10 cellular contexts compared by ENCODE assay signal in genomic region chr7:48389977-48390376, GRCh38.
DNase-seq lines count a peak whose midpoint lies in the region; ATAC-seq, FAIRE-seq and TF ChIP-seq lines count a peak whose summit lies in the region.
"Had no signal": no experiment of that assay in that cellular context is flagged by ENCODE, and none has a peak within 500 bp of the region (broad histone marks: within the 10 kb centered on the region; RNA-seq: fewer than 3 reads in every experiment).

No MANE protein-coding gene starts in this region.

- H3K9me3 Mint-ChIP-seq in stimulated activated naive CD8-positive, alpha-beta T cell treated with anti-CD3 and anti-CD28 coated beads, Interleukin-15, amount 100 ng/mL, for 72 hours, result peaks cover 0 to 6% of the 10 kb centered on the region in 2 donors

- H3K4me3 Mint-ChIP-seq in stimulated activated naive CD8-positive, alpha-beta T cell treated with anti-CD3 and anti-CD28 coated beads, Interleukin-15, amount 100 ng/mL, for 72 hours, result no peak overlapping the region

- H3K27ac Mint-ChIP-seq in stimulated activated naive CD8-positive, alpha-beta T cell treated with anti-CD3 and anti-CD28 coated beads, Interleukin-15, amount 100 ng/mL, for 72 hours, result no peak overlapping the region

- DNase-seq in NB4 (ENCODE audit: low read depth) (peak; percentile 90), esophagus muscularis mucosa (ENCODE audit: extremely low spot score) (peak; percentile 31), smooth muscle cell of the brain vasculature (ENCODE audit: low read depth, low spot score) (peak; percentile 50), cerebellar nuclear complex (lab: John Stamatoyannopoulos, UW) (no peak), small intestine (no peak)
- DNase-seq in stimulated activated naive CD8-positive, alpha-beta T cell treated with anti-CD3 and anti-CD28 coated beads, Interleukin-15, amount 100 ng/mL, for 72 hours, result no peak
- DNase-seq: activated CD4-positive, alpha-beta T cell treated with anti-CD3 and anti-CD28 coated beads, Interleukin-2, amount 50 U/mL, for 1 hour; nucleus accumbens had no signal

- H3K4me1 Mint-ChIP-seq in stimulated activated naive CD8-positive, alpha-beta T cell treated with anti-CD3 and anti-CD28 coated beads, Interleukin-15, amount 100 ng/mL, for 72 hours, result peaks cover 4% of the 10 kb centered on the region

- no peaks in the 10 kb centered on the region for H3K4me1 ChIP-seq in esophagus muscularis mucosa
- H3K4me1 ChIP-seq in small intestine (ENCODE audit: control insufficient read depth in 2 of 2, insufficient read depth in 1 of 2, low read depth in 1 of 2, low read length in 1 of 2), result no peaks in the 10 kb centered on the region

- H3K36me3 ChIP-seq in esophagus muscularis mucosa (no peaks in the 10 kb centered on the region), small intestine (ENCODE audit: control insufficient read depth in 2 of 2, insufficient read depth in 2 of 2, low read length in 2 of 2) (no peaks in the 10 kb centered on the region)

- no peak for FAIRE-seq in small intestine (lab: Jason Lieb, UNC)

- H3K4me3 ChIP-seq in NB4 (ENCODE audit: low read depth, low read length), result peak overlapping the region; percentile 19
- H3K4me3 ChIP-seq in esophagus muscularis mucosa, result no peak overlapping the region
- H3K4me3 ChIP-seq in small intestine (ENCODE audit: low read depth in 1 of 2, low read length in 2 of 2), result no peak overlapping the region

- intact Hi-C loops in esophagus muscularis mucosa (cut with DNase I), result no loop called here

- ATAC-seq in GM19438 (IDR thresholded peaks at IDR 0.05; ENCODE audit: low read depth, unreplicated experiment) (peak; percentile 46), HG03460 (IDR thresholded peaks at IDR 0.05; ENCODE audit: unreplicated experiment) (no peak)
- no peak for ATAC-seq in stimulated activated naive CD8-positive, alpha-beta T cell treated with anti-CD3 and anti-CD28 coated beads, Interleukin-15, amount 100 ng/mL, for 72 hours

- H3K27ac ChIP-seq in esophagus muscularis mucosa (replicated peaks in 1 of 4), result no peak overlapping the region
- H3K27ac ChIP-seq in small intestine (ENCODE audit: low read depth in 1 of 2, low read length in 1 of 2), result no peak overlapping the region

- H3K27me3 ChIP-seq in esophagus muscularis mucosa (no peaks in the 10 kb centered on the region), small intestine (ENCODE audit: control insufficient read depth in 2 of 2, insufficient read depth in 2 of 2, low read length in 2 of 2) (no peaks in the 10 kb centered on the region)

- WGBS in esophagus muscularis mucosa, result 32% methylated on average over 2 of the region's 2 CpGs
- WGBS in small intestine, 3 donors, result 48 to 70% (median 65%) methylated on average over 2 of the region's 2 CpGs

- no peak for TF ChIP-seq EP300 in esophagus muscularis mucosa (IDR thresholded peaks at IDR 0.05)

- no peaks in the 10 kb centered on the region for H3K27me3 Mint-ChIP-seq in stimulated activated naive CD8-positive, alpha-beta T cell treated with anti-CD3 and anti-CD28 coated beads, Interleukin-15, amount 100 ng/mL, for 72 hours

- TF ChIP-seq POLR2A in NB4 (IDR thresholded peaks at IDR 0.05; ENCODE audit: extremely low read depth, insufficient read length) (no peak), esophagus muscularis mucosa (IDR thresholded peaks at IDR 0.05; ENCODE audit: low read depth) (no peak)

- TF ChIP-seq CTCF in NB4 (IDR thresholded peaks at IDR 0.05; ENCODE audit: low read depth, low read length) (no peak), esophagus muscularis mucosa (IDR thresholded peaks at IDR 0.05) (no peak)

- H3K9me3 ChIP-seq in esophagus muscularis mucosa, result no peaks in the 10 kb centered on the region
- H3K9me3 ChIP-seq in small intestine (ENCODE audit: control insufficient read depth, low read depth), result no peaks in the 10 kb centered on the region

Comparison
In these comparisons a context has a peak if more than half of its experiments do, and no peak if none do; other contexts are left out.
1. DNase-seq: peak in NB4 (single experiment), esophagus muscularis mucosa (single experiment) and smooth muscle cell of the brain vasculature (single experiment); none in cerebellar nuclear complex (0 of 2), stimulated activated naive CD8-positive, alpha-beta T cell treated with anti-CD3 and anti-CD28 coated beads, Interleukin-15, amount 100 ng/mL, for 72 hours (0 of 2) and small intestine (single experiment).